In genomic region chr12:22598763-22599161, GRCh38 we compare ENCODE assay signal across 2 cellular contexts.
TF ChIP-seq lines count a peak whose summit lies in the region.

No MANE protein-coding gene starts in this region.

TF ChIP-seq in A549, 52 proteins besides CTCF, POLR2A, EP300 and RAD21:
- TF ChIP-seq EHMT2 (IDR thresholded peaks at IDR 0.05; ENCODE audit: low read depth) (peak; percentile 53; the same call in 1 of the 2 replicates), CEBPB (IDR thresholded peaks at IDR 0.05) (peak; percentile 98 to 99), GATA3 (IDR thresholded peaks at IDR 0.05; ENCODE audit: borderline replicate concordance) (peak; percentile 69; the same call in 1 of the 2 replicates), JUNB (IDR thresholded peaks at IDR 0.05) (peak; percentile 77), FOSL2 (IDR thresholded peaks at IDR 0.05) (peak; percentile 74), FOSL2 (CRISPR knock-in tag; IDR thresholded peaks at IDR 0.05) (peak; percentile 95), JUN (IDR thresholded peaks at IDR 0.05) (peak; percentile 52 to 54; a peak in 3 of 5 replicates), ZC3H11A (IDR thresholded peaks at IDR 0.05) (no peak), MAX (IDR thresholded peaks at IDR 0.05) (peak; percentile 31; the same call in 1 of the 2 replicates), HOXB5 (CRISPR knock-in tag; IDR thresholded peaks at IDR 0.05) (no peak)
- TF ChIP-seq, protein P1, sequence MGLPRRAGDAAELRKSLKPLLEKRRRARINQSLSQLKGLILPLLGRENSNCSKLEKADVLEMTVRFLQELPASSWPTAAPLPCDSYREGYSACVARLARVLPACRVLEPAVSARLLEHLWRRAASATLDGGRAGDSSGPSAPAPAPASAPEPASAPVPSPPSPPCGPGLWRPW (IDR thresholded peaks at IDR 0.05) = peak; percentile 89
- TF ChIP-seq, protein P2, sequence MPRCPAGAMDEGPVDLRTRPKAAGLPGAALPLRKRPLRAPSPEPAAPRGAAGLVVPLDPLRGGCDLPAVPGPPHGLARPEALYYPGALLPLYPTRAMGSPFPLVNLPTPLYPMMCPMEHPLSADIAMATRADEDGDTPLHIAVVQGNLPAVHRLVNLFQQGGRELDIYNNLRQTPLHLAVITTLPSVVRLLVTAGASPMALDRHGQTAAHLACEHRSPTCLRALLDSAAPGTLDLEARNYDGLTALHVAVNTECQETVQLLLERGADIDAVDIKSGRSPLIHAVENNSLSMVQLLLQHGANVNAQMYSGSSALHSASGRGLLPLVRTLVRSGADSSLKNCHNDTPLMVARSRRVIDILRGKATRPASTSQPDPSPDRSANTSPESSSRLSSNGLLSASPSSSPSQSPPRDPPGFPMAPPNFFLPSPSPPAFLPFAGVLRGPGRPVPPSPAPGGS (IDR thresholded peaks at IDR 0.05) = peak; percentile 64; the same call in 1 of the 3 replicates

TF ChIP-seq in HepG2, 621 proteins besides CTCF, POLR2A, EP300 and RAD21:
- TF ChIP-seq SOX13 (IDR thresholded peaks at IDR 0.05) (no peak), SOX13 (CRISPR knock-in tag; conservative IDR thresholded peaks at IDR 0.05 in 1 of 2, IDR thresholded peaks at IDR 0.05 in 1 of 2) (peak in 1 of 2 experiments; percentile 35; a peak in 1 of 4 replicates), CEBPB (IDR thresholded peaks at IDR 0.05; ENCODE audit: borderline replicate concordance, low read depth, low read length) (peak; percentile 91), FOXA1 (IDR thresholded peaks at IDR 0.05) (no peak), FOXA1 (CRISPR knock-in tag; IDR thresholded peaks at IDR 0.05) (0 out of 2 replicates have a peak, but pooled peaks have one; percentile 19), ZNF614 (CRISPR knock-in tag; IDR thresholded peaks at IDR 0.05; ENCODE audit: borderline replicate concordance) (no peak), ZNF644 (CRISPR knock-in tag; IDR thresholded peaks at IDR 0.05; ENCODE audit: low read depth) (peak; percentile 61; the same call in 1 of the 2 replicates), SP140L (CRISPR knock-in tag; IDR thresholded peaks at IDR 0.05; ENCODE audit: borderline replicate concordance) (no peak), HNF1A (IDR thresholded peaks at IDR 0.05; ENCODE audit: low read depth) (peak; percentile 32; the same call in 1 of the 2 replicates), HNF1A (CRISPR knock-in tag; IDR thresholded peaks at IDR 0.05; ENCODE audit: borderline replicate concordance) (no peak), ZFP41 (CRISPR knock-in tag; IDR thresholded peaks at IDR 0.05; ENCODE audit: borderline replicate concordance) (no peak), ZKSCAN8 (CRISPR knock-in tag; IDR thresholded peaks at IDR 0.05; ENCODE audit: borderline replicate concordance) (no peak), JUND (CRISPR knock-in tag; IDR thresholded peaks at IDR 0.05) (no peak), CEBPG (CRISPR knock-in tag; IDR thresholded peaks at IDR 0.05) (peak; percentile 80), ARID3A (IDR thresholded peaks at IDR 0.05; ENCODE audit: low read depth, low read length) (peak; percentile 62), AKAP8 (CRISPR knock-in tag; IDR thresholded peaks at IDR 0.05) (no peak), ZBTB34 (CRISPR knock-in tag; IDR thresholded peaks at IDR 0.05) (no peak)
